ENCODE assay signal across 25 cellular contexts in genomic region chr7:6600093-6600492, GRCh38.
DNase-seq lines count a peak whose midpoint lies in the region; ATAC-seq and TF ChIP-seq lines count a peak whose summit lies in the region.
"Had no signal": no experiment of that assay in that cellular context is flagged by ENCODE, and none has a peak within 500 bp of the region (broad histone marks: within the 10 kb centered on the region; RNA-seq: fewer than 3 reads in every experiment).

No MANE protein-coding gene starts in this region.

- H3K4me3 Mint-ChIP-seq in activated T-cell treated with anti-CD3 and anti-CD28 coated beads, Interleukin-2, amount 50 U/mL, for 24 hours, result no peak overlapping the region
- H3K4me3 Mint-ChIP-seq: CD14-positive monocyte; CD4-positive, alpha-beta memory T cell; CD4-positive, CD25-positive, alpha-beta regulatory T cell; CD8-positive, alpha-beta memory T cell had no signal

- peaks cover 47 to 65% of the 10 kb centered on the region in 2 experiments; a peak in 2 of 3 replicates for H3K36me3 ChIP-seq in HEK293 (ENCODE audit: control insufficient read depth in 2 of 2, insufficient read depth in 1 of 2, low read length in 2 of 2)
- peaks cover 89% of the 10 kb centered on the region for H3K36me3 ChIP-seq in WERI-Rb-1

- POLR2A ChIA-PET in HEK293 (lab: Yijun Ruan, JAX), result interaction anchor here (1.0 kb wide), 1 partner anchor 11 kb away, joined by 3 read pairs; the partner anchor contains the start of gene INTS15

- no peaks in the 10 kb centered on the region for H3K27me3 Mint-ChIP-seq in activated T-cell treated with anti-CD3 and anti-CD28 coated beads, Interleukin-2, amount 50 U/mL, for 24 hours
- H3K27me3 Mint-ChIP-seq: CD4-positive, alpha-beta memory T cell; CD4-positive, CD25-positive, alpha-beta regulatory T cell; CD8-positive, alpha-beta memory T cell had no signal

- no peaks in the 10 kb centered on the region for H3K27me3 ChIP-seq in WERI-Rb-1 (ENCODE audit: insufficient read depth, low read depth, severe bottlenecking)
- H3K27me3 ChIP-seq: BE2C, BLaER1 had no signal

- no peak for DNase-seq in activated T-cell treated with anti-CD3 and anti-CD28 coated beads, Interleukin-2, amount 50 U/mL, for 24 hours
- DNase-seq in activated T-cell treated with anti-CD3 and anti-CD28 coated beads, Interleukin-2, amount 50 U/mL, for 48 hours, result no peak
- DNase-seq in WERI-Rb-1 (peak; percentile 86), HUDEP-2 (lab: John Stamatoyannopoulos, UW; ENCODE audit: unreplicated experiment in 76 of 76) (no peak)
- DNase-seq: 8988T; ACHN; BE2C; C1 segment of cervical spinal cord; CD4-positive, alpha-beta memory T cell; CD4-positive, CD25-positive, alpha-beta regulatory T cell; CD8-positive, alpha-beta memory T cell; COR-L47; DMS 273 treated with DMSO at 0.1 percent for 48 hours; DMS153; DMS53; DMS79; DND-41; EL; GDM1 had no signal

- peaks cover 2% of the 10 kb centered on the region for H3K4me1 Mint-ChIP-seq in activated T-cell treated with anti-CD3 and anti-CD28 coated beads, Interleukin-2, amount 50 U/mL, for 24 hours (ENCODE audit: low read depth)
- H3K4me1 Mint-ChIP-seq: CD14-positive monocyte had no signal

- H3K4me1 ChIP-seq in HEK293 (ENCODE audit: control insufficient read depth, insufficient read depth, low read length), result no peaks in the 10 kb centered on the region
- H3K4me1 ChIP-seq: BE2C, BLaER1 had no signal

- H3K9me3 Mint-ChIP-seq in activated T-cell treated with anti-CD3 and anti-CD28 coated beads, Interleukin-2, amount 50 U/mL, for 24 hours, result no peaks in the 10 kb centered on the region
- H3K9me3 Mint-ChIP-seq: CD4-positive, alpha-beta memory T cell; CD4-positive, CD25-positive, alpha-beta regulatory T cell; CD8-positive, alpha-beta memory T cell had no signal

- H3K27ac ChIP-seq in HEK293 (ENCODE audit: extremely low read depth, low read depth, low read length), result no peak overlapping the region
- H3K27ac ChIP-seq in WERI-Rb-1, result peak overlapping the region; percentile 98
- H3K27ac ChIP-seq: BLaER1 had no signal

- H3K27ac Mint-ChIP-seq in activated T-cell treated with anti-CD3 and anti-CD28 coated beads, Interleukin-2, amount 50 U/mL, for 24 hours, result peak overlapping the region; percentile 4
- H3K27ac Mint-ChIP-seq: CD14-positive monocyte; CD4-positive, CD25-positive, alpha-beta regulatory T cell had no signal

- no peak overlapping the region for H3K4me3 ChIP-seq in HEK293 (ENCODE audit: low read depth, low read length)
- no peak overlapping the region for H3K4me3 ChIP-seq in WERI-Rb-1 (ENCODE audit: low read depth, low read length)
- H3K4me3 ChIP-seq: BLaER1, GM12878 had no signal

- H3K36me3 Mint-ChIP-seq in activated T-cell treated with anti-CD3 and anti-CD28 coated beads, Interleukin-2, amount 50 U/mL, for 24 hours (ENCODE audit: low read depth), result peaks cover 88% of the 10 kb centered on the region

- CTCF ChIA-PET in HEK293 (lab: Yijun Ruan, JAX), result interaction anchor here (0.6 to 1.2 kb wide), 4 partner anchors 46 to 340 kb away, joined by 3 to 4 read pairs (median 3); no protein-coding TSS in a partner anchor

- no peak for TF ChIP-seq CTCF in HEK293 (tag by site-specific recombination; IDR thresholded peaks at IDR 0.05)
- TF ChIP-seq CTCF in WERI-Rb-1 (IDR thresholded peaks at IDR 0.05; ENCODE audit: low read depth, low read length), result no peak

- H3K9me3 ChIP-seq in HEK293 (ENCODE audit: control insufficient read depth, insufficient read depth, low read depth, low read length) (no peaks in the 10 kb centered on the region), WERI-Rb-1 (ENCODE audit: severe bottlenecking) (no peaks in the 10 kb centered on the region)
- H3K9me3 ChIP-seq: BE2C, BLaER1 had no signal

- ATAC-seq in GM19455 (IDR thresholded peaks at IDR 0.05; ENCODE audit: unreplicated experiment) (no peak), HG02678 (IDR thresholded peaks at IDR 0.05; ENCODE audit: unreplicated experiment) (no peak)
- ATAC-seq: GM12878 had no signal

TF ChIP-seq in HEK293, 187 proteins besides CTCF, POLR2A, EP300 and RAD21:
- TF ChIP-seq ZNF140 (tag by site-specific recombination; IDR thresholded peaks at IDR 0.05) (no peak), SCRT1 (tag by site-specific recombination; IDR thresholded peaks at IDR 0.05; ENCODE audit: borderline replicate concordance) (0 out of 2 replicates have a peak, but pooled peaks have one; percentile 13), SCRT2 (tag by site-specific recombination; IDR thresholded peaks at IDR 0.05) (peak; percentile 76), TCF7L2 (IDR thresholded peaks at IDR 0.05; ENCODE audit: borderline replicate concordance, low read depth, low read length) (no peak), SP3 (tag by site-specific recombination; IDR thresholded peaks at IDR 0.05) (no peak), ZNF362 (tag by site-specific recombination; IDR thresholded peaks at IDR 0.05) (no peak), ZBTB8A (tag by site-specific recombination; IDR thresholded peaks at IDR 0.05) (no peak), ZNF416 (tag by site-specific recombination; IDR thresholded peaks at IDR 0.05) (no peak), HOXA7 (CRISPR knock-in tag; IDR thresholded peaks at IDR 0.05; ENCODE audit: borderline replicate concordance) (no peak), ZNF221 (tag by site-specific recombination; IDR thresholded peaks at IDR 0.05; ENCODE audit: borderline replicate concordance) (no peak), ZNF391 (tag by site-specific recombination; IDR thresholded peaks at IDR 0.05; ENCODE audit: borderline replicate concordance, low read depth) (no peak), PBX3 (CRISPR knock-in tag; IDR thresholded peaks at IDR 0.05) (no peak)
TF ChIP-seq in HEK293: peak in this region for 2.
